ENCODE assay signal across 13 cellular contexts in genomic region chr13:45162821-45163220, GRCh38. TPM values are rescaled to one million over a fixed set of nuclear protein-coding genes. Genes with fewer than 3 reads are reported as not detected.
A peak's percentile ranks its signal among the peaks of the same experiment; 100 is the strongest.
DNase-seq lines count a peak whose midpoint lies in the region; ATAC-seq, FAIRE-seq and TF ChIP-seq lines count a peak whose summit lies in the region.
"Had no signal": no experiment of that assay in that cellular context is flagged by ENCODE, and none has a peak within 500 bp of the region (broad histone marks: within the 10 kb centered on the region; RNA-seq: fewer than 3 reads in every experiment).

No MANE protein-coding gene starts in this region.

- H3K9me3 ChIP-seq in HepG2 (ENCODE audit: low read length) (no peaks in the 10 kb centered on the region), right lobe of liver (no peaks in the 10 kb centered on the region), body of pancreas (no peaks in the 10 kb centered on the region)
- H3K9me3 ChIP-seq: heart left ventricle had no signal

- H3K4me1 ChIP-seq in HepG2 (ENCODE audit: insufficient read depth, low read length) = no peaks in the 10 kb centered on the region
- H3K4me1 ChIP-seq in right lobe of liver = no peaks in the 10 kb centered on the region
- peaks cover under 1% of the 10 kb centered on the region for H3K4me1 ChIP-seq in body of pancreas

- intact Hi-C loops in HepG2 (cut with micrococcal nuclease; ENCODE audit: unreplicated experiment) (no loop called here), right lobe of liver (cut with DNase I) (no loop called here), body of pancreas (cut with DNase I) (no loop called here)

- TF ChIP-seq EP300 in HepG2 (IDR thresholded peaks at IDR 0.05; ENCODE audit: low read depth in 2 of 2, low read length in 2 of 2) = no peak
- no peak for TF ChIP-seq EP300 in HepG2 (CRISPR knock-in tag; IDR thresholded peaks at IDR 0.05; ENCODE audit: borderline replicate concordance)

- H3K4me1 Mint-ChIP-seq in activated T-helper 17 cell treated with anti-CD3 and anti-CD28 coated beads, Interleukin-2, amount 50 U/mL, for 72 hours = peaks cover 12% of the 10 kb centered on the region
- H3K4me1 Mint-ChIP-seq in immature natural killer cell = no peaks in the 10 kb centered on the region

- FAIRE-seq in HepG2 (lab: Jason Lieb, UNC) (no peak), urothelium cell line (lab: Jason Lieb, UNC) (no peak)

- in situ Hi-C loops in HepG2 (cut with HindIII; ENCODE audit: extremely low pct_ligation_motif_present, low pct_unique_long_range_greater_than_20kb) = no loop called here

- H2AFZ ChIP-seq in HepG2 (ENCODE audit: low read length) = no peak overlapping the region

- H3K4me3 Mint-ChIP-seq in activated T-helper 17 cell treated with anti-CD3 and anti-CD28 coated beads, Interleukin-2, amount 50 U/mL, for 72 hours = no peak overlapping the region
- no peak overlapping the region for H3K4me3 Mint-ChIP-seq in immature natural killer cell

- no peak overlapping the region for H3K9ac ChIP-seq in HepG2 (ENCODE audit: insufficient read depth, low read depth, low read length)
- H3K9ac ChIP-seq: BLaER1 treated with 17β-estradiol and CSF1 and Interleukin-3, amounts not matched to agents 10 nM and 100 nM had no signal

- BruUV-seq in HepG2 (replicated peaks; lab: Mats Ljungman, UMichigan) = no TSS peak

- WGBS in HepG2 (ENCODE audit: low lambda C conversion rate) = 92% methylated on average over 1 of the region's 1 CpG
- 90% methylated on average over 1 of the region's 1 CpG for WGBS in right lobe of liver (ENCODE audit: insufficient coverage, low coverage, low lambda C conversion rate, missing lambda C conversion rate)
- WGBS in body of pancreas, 2 donors = 76 to 79% methylated on average over 1 of the region's 1 CpG

- H4K20me1 ChIP-seq in HepG2 (ENCODE audit: insufficient read depth, low read length) = no peaks in the 10 kb centered on the region; the same call in 1 of the 2 replicates

- H3K27ac Mint-ChIP-seq in activated T-helper 17 cell treated with anti-CD3 and anti-CD28 coated beads, Interleukin-2, amount 50 U/mL, for 72 hours = peak overlapping the region; percentile 22
- no peak overlapping the region for H3K27ac Mint-ChIP-seq in immature natural killer cell

- DNase-seq in HepG2 (ENCODE audit: low spot score) = no peak
- no peak for DNase-seq in right lobe of liver
- peak; percentile 78 to 89 for DNase-seq in foreskin fibroblast
- DNase-seq in urothelium cell line (ENCODE audit: low spot score) = peak; percentile 50
- no peak for DNase-seq in immature natural killer cell
- DNase-seq in body of pancreas = no peak
- no peak for DNase-seq in activated CD8-positive, alpha-beta memory T cell treated with anti-CD3 and anti-CD28 coated beads, Interleukin-2, amount 50 U/mL, for 4 hours
- DNase-seq: activated CD4-positive, alpha-beta T cell treated with anti-CD3 and anti-CD28 coated beads, Interleukin-2, amount 50 U/mL, for 48 hours; heart left ventricle; SHP77 treated with DMSO at 0.1 percent for 48 hours had no signal

- H3K4me3 ChIP-seq in HepG2 (replicated peaks in 1 of 3; ENCODE audit: insufficient read depth in 1 of 3, low read depth in 2 of 3, low read length in 3 of 3) = no peak overlapping the region
- H3K4me3 ChIP-seq in right lobe of liver = no peak overlapping the region
- no peak overlapping the region for H3K4me3 ChIP-seq in foreskin fibroblast (ENCODE audit: low read depth in 1 of 2, low read length in 2 of 2)
- no peak overlapping the region for H3K4me3 ChIP-seq in body of pancreas
- H3K4me3 ChIP-seq: BLaER1 treated with 17β-estradiol and CSF1 and Interleukin-3, amounts not matched to agents 10 nM and 100 nM; heart left ventricle had no signal

- no peaks in the 10 kb centered on the region for H3K27me3 Mint-ChIP-seq in activated T-helper 17 cell treated with anti-CD3 and anti-CD28 coated beads, Interleukin-2, amount 50 U/mL, for 72 hours
- H3K27me3 Mint-ChIP-seq in immature natural killer cell (ENCODE audit: low read depth in 3 of 3) = no peaks in the 10 kb centered on the region

- POLR2A ChIA-PET in HepG2 (lab: Yijun Ruan, JAX) = no interaction called here

- peaks cover 62% of the 10 kb centered on the region for H3K36me3 Mint-ChIP-seq in activated T-helper 17 cell treated with anti-CD3 and anti-CD28 coated beads, Interleukin-2, amount 50 U/mL, for 72 hours (ENCODE audit: low read depth)
- peaks cover 10 to 22% (median 10%) of the 10 kb centered on the region in 3 donors for H3K36me3 Mint-ChIP-seq in immature natural killer cell

- H3K27ac ChIP-seq in HepG2 (ENCODE audit: extremely low read length, insufficient read depth, low read length) (no peak overlapping the region), right lobe of liver (no peak overlapping the region), body of pancreas (no peak overlapping the region)

- no peaks in the 10 kb centered on the region for H3K79me2 ChIP-seq in HepG2 (ENCODE audit: insufficient read depth, low read length)

- H3K27me3 ChIP-seq in HepG2 (ENCODE audit: control insufficient read depth in 1 of 2, insufficient read depth in 2 of 2, low read length in 2 of 2) (no peaks in the 10 kb centered on the region), right lobe of liver (no peaks in the 10 kb centered on the region), body of pancreas (no peaks in the 10 kb centered on the region)
- H3K27me3 ChIP-seq: BLaER1 treated with 17β-estradiol and CSF1 and Interleukin-3, amounts not matched to agents 10 nM and 100 nM; heart left ventricle had no signal

- TF ChIP-seq CTCF in HepG2 (CRISPR knock-in tag; IDR thresholded peaks at IDR 0.05) (no peak), right lobe of liver (IDR thresholded peaks at IDR 0.05) (no peak), foreskin fibroblast (IDR thresholded peaks at IDR 0.05; ENCODE audit: low read depth, low read length) (no peak), body of pancreas (IDR thresholded peaks at IDR 0.05) (no peak)

- H3K36me3 ChIP-seq in HepG2 (replicated peaks in 1 of 2; ENCODE audit: control insufficient read depth in 1 of 2, insufficient read depth in 2 of 2, low read length in 2 of 2) (peaks cover 1 to 2% of the 10 kb centered on the region in 2 experiments; a peak in 3 of 5 replicates), right lobe of liver (no peaks in the 10 kb centered on the region), body of pancreas (replicated peaks in 1 of 2; ENCODE audit: insufficient read depth in 1 of 2, low read depth in 2 of 2) (no peaks in the 10 kb centered on the region)

- TF ChIP-seq RAD21 in HepG2 (CRISPR knock-in tag; IDR thresholded peaks at IDR 0.05) = no peak

- peaks cover 4% of the 10 kb centered on the region for H3K9me3 Mint-ChIP-seq in activated T-helper 17 cell treated with anti-CD3 and anti-CD28 coated beads, Interleukin-2, amount 50 U/mL, for 72 hours
- H3K9me3 Mint-ChIP-seq in immature natural killer cell = no peaks in the 10 kb centered on the region

- no peak overlapping the region for H3K4me2 ChIP-seq in HepG2 (ENCODE audit: low read depth, low read length)
- H3K4me2 ChIP-seq: BLaER1 treated with 17β-estradiol and CSF1 and Interleukin-3, amounts not matched to agents 10 nM and 100 nM had no signal

- ATAC-seq in HepG2 (no peak), right lobe of liver (no peak), body of pancreas (no peak)
- peak; percentile 77 for ATAC-seq in activated T-helper 17 cell treated with anti-CD3 and anti-CD28 coated beads, Interleukin-2, amount 50 U/mL, for 72 hours (replicated peaks)
- ATAC-seq: heart left ventricle had no signal

- CTCF ChIA-PET in HepG2 (lab: Yijun Ruan, JAX; ENCODE audit: low intra/inter-chr PET ratio, low total read pairs) = no interaction called here

- TF ChIP-seq POLR2A in HepG2 (IDR thresholded peaks at IDR 0.05; ENCODE audit: insufficient read depth in 1 of 2, low read depth in 2 of 2, low read length in 2 of 2) (no peak), right lobe of liver (IDR thresholded peaks at IDR 0.05) (no peak), body of pancreas (IDR thresholded peaks at IDR 0.05) (no peak)

RNA-seq across cellular contexts. Expression of gene KCTD4, which starts 38.0 kb away (rescaled TPM):
- total RNA-seq in HepG2 (2016; rRNA removed; fragmentation: Illumina TruSeq; extraction: Trizol) (not detected in 2 replicates), right lobe of liver (not detected), body of pancreas (not detected)
- not detected in 2 replicates for total RNA-seq in HepG2 (2016; cell fraction: cytosol; rRNA removed; fragmentation: Illumina TruSeq; extraction: Trizol; ENCODE audit: low read depth)
- total RNA-seq in HepG2 (2016; cell fraction: insoluble cytoplasmic fraction; rRNA removed; fragmentation: Illumina TruSeq; extraction: Trizol) = not detected in 2 replicates
- not detected in 2 replicates for total RNA-seq in HepG2 (2016; cell fraction: membrane; rRNA removed; fragmentation: Illumina TruSeq; extraction: Trizol)
- total RNA-seq in HepG2 (2016; cell fraction: nucleus; rRNA removed; fragmentation: Illumina TruSeq; extraction: Trizol) = not detected in 2 replicates
- polyA plus RNA-seq in HepG2 (2011; rRNA removed) (not detected in 2 replicates), immature natural killer cell (under 1 TPM in 1 of 3 donors, not detected in 2; 0.20 TPM)
- polyA plus RNA-seq in HepG2 (2011; cell fraction: cytosol; rRNA removed) = not detected in 2 replicates
- polyA plus RNA-seq in HepG2 (2011; cell fraction: nucleus; rRNA removed) = not detected in 2 replicates
- polyA plus RNA-seq in HepG2 (2012) = not detected in 2 replicates
- not detected in 2 replicates for polyA plus RNA-seq in HepG2 (2016; cell fraction: cytosol; fragmentation: Illumina TruSeq; extraction: Trizol; ENCODE audit: low read depth)
- polyA plus RNA-seq in HepG2 (2016; cell fraction: insoluble cytoplasmic fraction; fragmentation: Illumina TruSeq; extraction: Trizol; ENCODE audit: low read depth) = not detected in 2 replicates
- not detected in 2 replicates for polyA plus RNA-seq in HepG2 (2016; cell fraction: membrane; fragmentation: Illumina TruSeq; extraction: Trizol; ENCODE audit: low read depth)
- polyA plus RNA-seq in HepG2 (2016; cell fraction: nucleus; fragmentation: Illumina TruSeq; extraction: Trizol; ENCODE audit: insufficient read depth, low read depth) = not detected in 2 replicates
- not detected in 2 replicates for polyA minus RNA-seq in HepG2 (2011; rRNA and poly(A)+ RNA removed; ENCODE audit: low replicate concordance)
- not detected in 2 replicates for polyA minus RNA-seq in HepG2 (2011; cell fraction: cytosol; rRNA and poly(A)+ RNA removed)
- not detected in 2 replicates for polyA minus RNA-seq in HepG2 (2011; cell fraction: nucleus; rRNA and poly(A)+ RNA removed)
- total RNA-seq in activated T-helper 17 cell treated with anti-CD3 and anti-CD28 coated beads, Interleukin-2, amount 50 U/mL, for 72 hours = not detected
- total RNA-seq: mononuclear cell had no signal

RNA-seq across cellular contexts. Expression of gene GTF2F2, which starts 42.5 kb away (rescaled TPM):
- total RNA-seq in HepG2 (2016; rRNA removed; fragmentation: Illumina TruSeq; extraction: Trizol) = 32.8 and 48.3 TPM in 2 replicates
- total RNA-seq in HepG2 (2016; cell fraction: cytosol; rRNA removed; fragmentation: Illumina TruSeq; extraction: Trizol; ENCODE audit: low read depth) = 3.7 and 6.0 TPM in 2 replicates
- 34.9 and 50.9 TPM in 2 replicates for total RNA-seq in HepG2 (2016; cell fraction: insoluble cytoplasmic fraction; rRNA removed; fragmentation: Illumina TruSeq; extraction: Trizol)
- 12.3 and 12.5 TPM in 2 replicates for total RNA-seq in HepG2 (2016; cell fraction: membrane; rRNA removed; fragmentation: Illumina TruSeq; extraction: Trizol)
- total RNA-seq in HepG2 (2016; cell fraction: nucleus; rRNA removed; fragmentation: Illumina TruSeq; extraction: Trizol) = 21.0 and 24.0 TPM in 2 replicates
- polyA plus RNA-seq in HepG2 (2011; rRNA removed) = 8.5 and 10.6 TPM in 2 replicates
- 6.8 and 8.9 TPM in 2 replicates for polyA plus RNA-seq in HepG2 (2011; cell fraction: cytosol; rRNA removed)
- polyA plus RNA-seq in HepG2 (2011; cell fraction: nucleus; rRNA removed) = 2.5 and 3.7 TPM in 2 replicates
- 15.5 and 16.7 TPM in 2 replicates for polyA plus RNA-seq in HepG2 (2012)
- 3.1 and 3.2 TPM in 2 replicates for polyA plus RNA-seq in HepG2 (2016; cell fraction: cytosol; fragmentation: Illumina TruSeq; extraction: Trizol; ENCODE audit: low read depth)
- polyA plus RNA-seq in HepG2 (2016; cell fraction: insoluble cytoplasmic fraction; fragmentation: Illumina TruSeq; extraction: Trizol; ENCODE audit: low read depth) = 44.7 and 48.6 TPM in 2 replicates
- 6.9 and 7.2 TPM in 2 replicates for polyA plus RNA-seq in HepG2 (2016; cell fraction: membrane; fragmentation: Illumina TruSeq; extraction: Trizol; ENCODE audit: low read depth)
- polyA plus RNA-seq in HepG2 (2016; cell fraction: nucleus; fragmentation: Illumina TruSeq; extraction: Trizol; ENCODE audit: insufficient read depth, low read depth) = 17.9 and 21.2 TPM in 2 replicates
- 2.7 and 3.2 TPM in 2 replicates for polyA minus RNA-seq in HepG2 (2011; rRNA and poly(A)+ RNA removed; ENCODE audit: low replicate concordance)
- polyA minus RNA-seq in HepG2 (2011; cell fraction: cytosol; rRNA and poly(A)+ RNA removed) = 7.3 and 10.5 TPM in 2 replicates
- polyA minus RNA-seq in HepG2 (2011; cell fraction: nucleus; rRNA and poly(A)+ RNA removed) = 17.1 and 17.2 TPM in 2 replicates
- total RNA-seq in right lobe of liver = 10 to 100 TPM in 1 of 6 experiments, 1 to 10 TPM in 5; 4.0 to 10.3 (median 6.0) TPM
- 10 to 100 TPM; 12.5 to 25.0 TPM for total RNA-seq in activated T-helper 17 cell treated with anti-CD3 and anti-CD28 coated beads, Interleukin-2, amount 50 U/mL, for 72 hours
- polyA plus RNA-seq in immature natural killer cell = 1 to 10 TPM; 4.5 to 9.4 (median 9.3) TPM
- total RNA-seq in body of pancreas = 1 to 10 TPM; 5.9 to 9.6 TPM

Comparison
In these comparisons a context has a peak if more than half of its experiments do, and no peak if none do; other contexts are left out.
1. DNase-seq: peak in foreskin fibroblast (2 of 2) and urothelium cell line (single experiment); none in HepG2 (single experiment), right lobe of liver (0 of 3), immature natural killer cell (0 of 3), body of pancreas (0 of 4) and activated CD8-positive, alpha-beta memory T cell treated with anti-CD3 and anti-CD28 coated beads, Interleukin-2, amount 50 U/mL, for 4 hours (single experiment).